In the genomic region with DNA sequence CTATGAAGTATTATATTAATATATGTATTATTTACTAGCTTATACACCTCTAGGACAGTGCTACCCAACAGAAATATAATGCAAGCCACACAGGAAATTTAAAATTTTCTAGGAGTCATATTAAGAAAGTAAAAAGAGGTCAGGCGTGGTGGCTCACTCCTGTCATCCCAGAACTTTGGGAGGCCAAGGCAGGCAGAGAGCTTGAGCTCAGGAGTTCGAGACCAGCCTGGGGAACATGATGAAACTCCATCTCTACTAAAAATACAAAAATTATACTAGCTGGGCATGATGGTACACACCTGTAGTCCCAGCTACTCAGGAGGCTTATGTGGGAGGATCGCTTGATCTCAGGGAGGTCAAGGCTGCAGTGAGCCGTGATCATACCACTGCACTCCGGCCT, we compare ENCODE assay signal across 20 cellular contexts.
DNase-seq lines count a peak whose midpoint lies in the region; ATAC-seq and TF ChIP-seq lines count a peak whose summit lies in the region.
"Had no signal": no experiment of that assay in that cellular context is flagged by ENCODE, and none has a peak within 500 bp of the region (broad histone marks: within the 10 kb centered on the region; RNA-seq: fewer than 3 reads in every experiment).

No MANE protein-coding gene starts in this region.

- H3K4me1 ChIP-seq in Peyer's patch, result peaks cover 0 to 42% (median 21%) of the 10 kb centered on the region in 4 donors
- peaks cover 37% of the 10 kb centered on the region for H3K4me1 ChIP-seq in lower lobe of right lung
- H3K4me1 ChIP-seq in tibial artery, result peaks cover 0 to 37% (median 18%) of the 10 kb centered on the region in 4 donors

- peaks cover 80% of the 10 kb centered on the region for H3K4me1 Mint-ChIP-seq in activated CD8-positive, alpha-beta memory T cell treated with anti-CD3 and anti-CD28 coated beads, Interleukin-2, amount 10 ng/mL, durations not matched to agents 7 days and 5 days

- no peak overlapping the region for H3K4me3 Mint-ChIP-seq in activated CD8-positive, alpha-beta memory T cell treated with anti-CD3 and anti-CD28 coated beads, Interleukin-2, amount 10 ng/mL, durations not matched to agents 7 days and 5 days
- H3K4me3 Mint-ChIP-seq: CD14-positive monocyte, neural progenitor cell had no signal

- H3K9me3 Mint-ChIP-seq in activated CD8-positive, alpha-beta memory T cell treated with anti-CD3 and anti-CD28 coated beads, Interleukin-2, amount 10 ng/mL, durations not matched to agents 7 days and 5 days (ENCODE audit: low read depth), result peaks cover 6% of the 10 kb centered on the region
- H3K9me3 Mint-ChIP-seq: CD14-positive monocyte, immature natural killer cell had no signal

- TF ChIP-seq CTCF in Peyer's patch (IDR thresholded peaks at IDR 0.05) (no peak), lower lobe of right lung (IDR thresholded peaks at IDR 0.05) (no peak), tibial artery (IDR thresholded peaks at IDR 0.05) (no peak)

- H3K4me3 ChIP-seq in Peyer's patch, result no peak overlapping the region
- no peak overlapping the region for H3K4me3 ChIP-seq in lower lobe of right lung
- H3K4me3 ChIP-seq in tibial artery, result no peak overlapping the region
- H3K4me3 ChIP-seq: left ventricle myocardium inferior, neural progenitor cell had no signal

- H3K27ac ChIP-seq in Peyer's patch (peak overlapping the region in 3 of 4 donors; percentile 73 to 80 (median 77)), lower lobe of right lung (peak overlapping the region; percentile 84), tibial artery (peak overlapping the region; percentile 78 to 82)
- H3K27ac ChIP-seq: neural progenitor cell had no signal

- DNase-seq in activated CD8-positive, alpha-beta memory T cell treated with anti-CD3 and anti-CD28 coated beads, Interleukin-2, amount 10 ng/mL, durations not matched to agents 7 days and 5 days, result peak; percentile 21
- DNase-seq in activated CD8-positive, alpha-beta memory T cell treated with anti-CD3 and anti-CD28 coated beads, Interleukin-2, amount 50 U/mL, for 48 hours, result no peak
- DNase-seq in Peyer's patch (no peak), lower lobe of right lung (no peak), tibial artery (no peak), RPMI8226 (no peak), NCI-H146 treated with DMSO at 0.1 percent for 48 hours (lab: John Stamatoyannopoulos, UW; ENCODE audit: unreplicated experiment) (no peak)
- DNase-seq: activated effector memory CD4-positive, alpha-beta T cell treated with Interleukin-2 at 50 U/mL for 16 hours; caudate nucleus; dermis blood vessel endothelial cell; immature natural killer cell; left ventricle myocardium inferior; MM.1S; NCI-H146; SK-N-SH; small intestine; stimulated activated CD4-positive, alpha-beta T cell treated with anti-CD3 and anti-CD28 coated beads, Interleukin-4, amount 100 ng/mL, for 1 hour had no signal

- no peaks in the 10 kb centered on the region for H3K36me3 ChIP-seq in Peyer's patch
- H3K36me3 ChIP-seq in lower lobe of right lung, result no peaks in the 10 kb centered on the region
- no peaks in the 10 kb centered on the region for H3K36me3 ChIP-seq in tibial artery
- H3K36me3 ChIP-seq: left ventricle myocardium inferior, neural progenitor cell had no signal

- no peaks in the 10 kb centered on the region for H3K27me3 ChIP-seq in Peyer's patch
- H3K27me3 ChIP-seq in lower lobe of right lung (ENCODE audit: low read depth), result no peaks in the 10 kb centered on the region
- no peaks in the 10 kb centered on the region for H3K27me3 ChIP-seq in tibial artery
- H3K27me3 ChIP-seq: neural progenitor cell had no signal

- intact Hi-C loops in lower lobe of right lung (cut with DNase I) (no loop called here), tibial artery (cut with DNase I; ENCODE audit: low total_unique reads) (no loop called here)

- no peak overlapping the region for H3K27ac Mint-ChIP-seq in activated CD8-positive, alpha-beta memory T cell treated with anti-CD3 and anti-CD28 coated beads, Interleukin-2, amount 10 ng/mL, durations not matched to agents 7 days and 5 days
- H3K27ac Mint-ChIP-seq: neural progenitor cell had no signal

- H3K36me3 Mint-ChIP-seq in activated CD8-positive, alpha-beta memory T cell treated with anti-CD3 and anti-CD28 coated beads, Interleukin-2, amount 10 ng/mL, durations not matched to agents 7 days and 5 days, result peaks cover 14% of the 10 kb centered on the region
- H3K36me3 Mint-ChIP-seq: immature natural killer cell, neural progenitor cell had no signal

- H3K27me3 Mint-ChIP-seq in activated CD8-positive, alpha-beta memory T cell treated with anti-CD3 and anti-CD28 coated beads, Interleukin-2, amount 10 ng/mL, durations not matched to agents 7 days and 5 days, result no peaks in the 10 kb centered on the region

- ATAC-seq in activated CD8-positive, alpha-beta memory T cell treated with anti-CD3 and anti-CD28 coated beads, Interleukin-2, amount 10 ng/mL, durations not matched to agents 7 days and 5 days, result no peak
- ATAC-seq in lower lobe of right lung (no peak), HG02678 (IDR thresholded peaks at IDR 0.05; ENCODE audit: unreplicated experiment) (no peak)

- H3K9me3 ChIP-seq in Peyer's patch (no peaks in the 10 kb centered on the region), lower lobe of right lung (no peaks in the 10 kb centered on the region), tibial artery (no peaks in the 10 kb centered on the region)
- H3K9me3 ChIP-seq: left ventricle myocardium inferior, SK-N-SH had no signal

- CTCF ChIA-PET in activated CD8-positive, alpha-beta memory T cell treated with anti-CD3 and anti-CD28 coated beads, Interleukin-2, amount 10 ng/mL, durations not matched to agents 7 days and 5 days (lab: Charles Lee), result interaction anchor here (1.0 to 1.5 kb wide), 4 partner anchors 9 to 123 kb away, joined by 3 to 6 read pairs (median 4); no protein-coding TSS in a partner anchor

- TF ChIP-seq POLR2A in Peyer's patch (IDR thresholded peaks at IDR 0.05), result no peak
